In the genomic region with DNA sequence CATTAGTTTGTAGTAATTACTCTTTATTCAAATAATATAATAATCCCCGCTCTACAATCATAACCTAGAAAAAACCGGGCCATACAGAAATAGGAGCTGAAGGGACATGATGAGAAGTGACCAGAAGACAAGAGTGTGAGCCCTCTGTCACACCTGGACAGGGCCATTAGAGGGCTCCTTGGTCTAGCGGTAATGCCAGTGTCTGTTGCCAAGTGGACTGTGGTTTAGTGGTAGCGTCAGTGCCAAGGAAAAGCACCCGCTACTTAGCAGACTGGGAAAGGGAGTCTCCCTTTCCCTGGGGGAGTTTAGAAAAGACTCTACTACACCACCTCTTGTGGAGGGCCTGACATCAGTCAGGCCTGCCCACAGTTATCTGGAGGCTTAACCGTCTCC, we compare ENCODE assay signal across 20 cellular contexts. TPM values are rescaled to one million over a fixed set of nuclear protein-coding genes. Genes with fewer than 3 reads are reported as not detected.
DNase-seq lines count a peak whose midpoint lies in the region; ATAC-seq and TF ChIP-seq lines count a peak whose summit lies in the region.
"Had no signal": no experiment of that assay in that cellular context is flagged by ENCODE, and none has a peak within 500 bp of the region (broad histone marks: within the 10 kb centered on the region; RNA-seq: fewer than 3 reads in every experiment).

No MANE protein-coding gene starts in this region.

- H3K27me3 Mint-ChIP-seq in MCF 10A (ENCODE audit: insufficient read depth, unreplicated experiment), result no peaks in the 10 kb centered on the region
- no peaks in the 10 kb centered on the region for H3K27me3 Mint-ChIP-seq in activated naive CD4-positive, alpha-beta T cell treated with anti-CD3 and anti-CD28 coated beads, Interleukin-2, amount 10 ng/mL, durations not matched to agents 7 days and 5 days

- H3K4me3 ChIP-seq in breast epithelium (no peak overlapping the region), LNCaP clone FGC (ENCODE audit: low read depth, low read length) (no peak overlapping the region)
- H3K4me3 ChIP-seq: A549, GM12878, HAP-1 had no signal

- BruUV-seq in MCF 10A (replicated peaks; lab: Mats Ljungman, UMichigan), result no TSS peak

- intact Hi-C loops in MCF 10A (cut with micrococcal nuclease), result no loop called here
- intact Hi-C loops in breast epithelium (cut with DNase I; ENCODE audit: low total_unique reads), result no loop called here

- no peak overlapping the region for H3K27ac Mint-ChIP-seq in MCF 10A (ENCODE audit: low read depth, unreplicated experiment)
- H3K27ac Mint-ChIP-seq in activated naive CD4-positive, alpha-beta T cell treated with anti-CD3 and anti-CD28 coated beads, Interleukin-2, amount 10 ng/mL, durations not matched to agents 7 days and 5 days, result no peak overlapping the region
- H3K27ac Mint-ChIP-seq in activated naive CD4-positive, alpha-beta T cell treated with anti-CD3 and anti-CD28 coated beads, Interleukin-2, amount 50 U/mL, for 72 hours, result no peak overlapping the region
- H3K27ac Mint-ChIP-seq: CD4-positive, CD25-positive, alpha-beta regulatory T cell; CD8-positive, alpha-beta T cell; HFFc6 had no signal

- no peak for ATAC-seq in activated naive CD4-positive, alpha-beta T cell treated with anti-CD3 and anti-CD28 coated beads, Interleukin-2, amount 50 U/mL, for 72 hours
- ATAC-seq: A549; CD8-positive, alpha-beta T cell; GM12878 had no signal

- H3K9me3 Mint-ChIP-seq in MCF 10A (ENCODE audit: unreplicated experiment), result peaks cover 22% of the 10 kb centered on the region
- peaks cover 15% of the 10 kb centered on the region for H3K9me3 Mint-ChIP-seq in activated naive CD4-positive, alpha-beta T cell treated with anti-CD3 and anti-CD28 coated beads, Interleukin-2, amount 10 ng/mL, durations not matched to agents 7 days and 5 days
- H3K9me3 Mint-ChIP-seq in activated naive CD4-positive, alpha-beta T cell treated with anti-CD3 and anti-CD28 coated beads, Interleukin-2, amount 50 U/mL, for 72 hours, result peaks cover 13 to 14% of the 10 kb centered on the region in 2 donors

- POLR2A ChIA-PET in MCF 10A (lab: Yijun Ruan, JAX), result no interaction called here

- H3K27me3 ChIP-seq in breast epithelium, result no peaks in the 10 kb centered on the region

- H3K4me3 Mint-ChIP-seq in MCF 10A (ENCODE audit: unreplicated experiment), result no peak overlapping the region
- H3K4me3 Mint-ChIP-seq in activated naive CD4-positive, alpha-beta T cell treated with anti-CD3 and anti-CD28 coated beads, Interleukin-2, amount 10 ng/mL, durations not matched to agents 7 days and 5 days, result no peak overlapping the region
- H3K4me3 Mint-ChIP-seq: CD4-positive, CD25-positive, alpha-beta regulatory T cell; CD8-positive, alpha-beta T cell; HFFc6 had no signal

- no peak overlapping the region for H3K27ac ChIP-seq in breast epithelium
- H3K27ac ChIP-seq in VCaP, result peak overlapping the region; percentile 59
- H3K27ac ChIP-seq: A549 had no signal

- CTCF ChIA-PET in MCF 10A (lab: Yijun Ruan, JAX), result interaction anchor here (0.6 kb wide), 1 partner anchor 62 kb away, joined by 6 read pairs; no protein-coding TSS in a partner anchor
- CTCF ChIA-PET in activated naive CD4-positive, alpha-beta T cell treated with anti-CD3 and anti-CD28 coated beads, Interleukin-2, amount 10 ng/mL, durations not matched to agents 7 days and 5 days (lab: Charles Lee), result no interaction called here

- peaks cover 0 to 14% of the 10 kb centered on the region in 2 donors for H3K9me3 ChIP-seq in breast epithelium
- H3K9me3 ChIP-seq: Caco-2 had no signal

- TF ChIP-seq CTCF in MCF 10A (IDR thresholded peaks at IDR 0.05; ENCODE audit: unreplicated experiment) (no peak), breast epithelium (IDR thresholded peaks at IDR 0.05) (no peak), LNCaP clone FGC (IDR thresholded peaks at IDR 0.05; ENCODE audit: control insufficient read depth, extremely low read depth, insufficient read depth) (peak; percentile 46), VCaP (conservative IDR thresholded peaks at IDR 0.05) (peak; percentile 61)

- no peaks in the 10 kb centered on the region for H3K4me1 Mint-ChIP-seq in MCF 10A (ENCODE audit: insufficient read depth, unreplicated experiment)
- H3K4me1 Mint-ChIP-seq in activated naive CD4-positive, alpha-beta T cell treated with anti-CD3 and anti-CD28 coated beads, Interleukin-2, amount 10 ng/mL, durations not matched to agents 7 days and 5 days, result peaks cover 9% of the 10 kb centered on the region

- DNase-seq in MCF 10A (ENCODE audit: unreplicated experiment), result peak; percentile 51
- no peak for DNase-seq in breast epithelium (ENCODE audit: low spot score in 2 of 2)
- peak; percentile 50 for DNase-seq in LNCaP clone FGC (ENCODE audit: low read depth)
- no peak for DNase-seq in putamen (ENCODE audit: low spot score)
- DNase-seq in activated naive CD4-positive, alpha-beta T cell treated with anti-CD3 and anti-CD28 coated beads, Interleukin-2, amount 10 ng/mL, durations not matched to agents 7 days and 5 days, result no peak
- no peak for DNase-seq in activated naive CD4-positive, alpha-beta T cell treated with anti-CD3 and anti-CD28 coated beads, Interleukin-2, amount 50 U/mL, for 72 hours (ENCODE audit: low spot score in 2 of 2)
- DNase-seq: 8988T; ACHN; C1 segment of cervical spinal cord; Caco-2; CD4-positive, CD25-positive, alpha-beta regulatory T cell; CD8-positive, alpha-beta T cell; DMS153; GDM1; GOT3; HFFc6 had no signal

- H3K4me1 ChIP-seq in breast epithelium, result no peaks in the 10 kb centered on the region
- H3K4me1 ChIP-seq: A549, Caco-2 had no signal

- H3K36me3 ChIP-seq in breast epithelium, result no peaks in the 10 kb centered on the region
- H3K36me3 ChIP-seq: HAP-1 had no signal

- no peaks in the 10 kb centered on the region for H3K36me3 Mint-ChIP-seq in MCF 10A (ENCODE audit: insufficient read depth, unreplicated experiment)
- no peaks in the 10 kb centered on the region for H3K36me3 Mint-ChIP-seq in activated naive CD4-positive, alpha-beta T cell treated with anti-CD3 and anti-CD28 coated beads, Interleukin-2, amount 10 ng/mL, durations not matched to agents 7 days and 5 days
- peaks cover 15 to 18% of the 10 kb centered on the region in 2 donors for H3K36me3 Mint-ChIP-seq in activated naive CD4-positive, alpha-beta T cell treated with anti-CD3 and anti-CD28 coated beads, Interleukin-2, amount 50 U/mL, for 72 hours

- TF ChIP-seq POLR2A in breast epithelium (IDR thresholded peaks at IDR 0.05), result no peak

RNA-seq across cellular contexts. Expression of a gene that starts 19.1 kb away (rescaled TPM):
- total RNA-seq in MCF 10A (2022) (3.7 and 6.6 TPM in 2 replicates), breast epithelium (10 to 100 TPM in 1 of 3 donors, 1 to 10 TPM in 2; 3.4 to 13.8 (median 4.6) TPM)
- total RNA-seq in activated naive CD4-positive, alpha-beta T cell treated with anti-CD3 and anti-CD28 coated beads, Interleukin-2, amount 50 U/mL, for 72 hours, result 10 to 100 TPM; 19.7 to 26.3 TPM
- total RNA-seq: HFFc6 had no signal

Comparison
In these comparisons a context has a peak if more than half of its experiments do, and no peak if none do; other contexts are left out.
1. DNase-seq: peak in MCF 10A (single experiment) and LNCaP clone FGC (single experiment); none in breast epithelium (0 of 2), putamen (single experiment), activated naive CD4-positive, alpha-beta T cell treated with anti-CD3 and anti-CD28 coated beads, Interleukin-2, amount 10 ng/mL, durations not matched to agents 7 days and 5 days (single experiment) and activated naive CD4-positive, alpha-beta T cell treated with anti-CD3 and anti-CD28 coated beads, Interleukin-2, amount 50 U/mL, for 72 hours (0 of 2).
2. CTCF ChIP-seq: peak in LNCaP clone FGC (single experiment) and VCaP (single experiment); none in MCF 10A (single experiment) and breast epithelium (0 of 3).